ENCODE assay signal across 2 cellular contexts in the genomic region with DNA sequence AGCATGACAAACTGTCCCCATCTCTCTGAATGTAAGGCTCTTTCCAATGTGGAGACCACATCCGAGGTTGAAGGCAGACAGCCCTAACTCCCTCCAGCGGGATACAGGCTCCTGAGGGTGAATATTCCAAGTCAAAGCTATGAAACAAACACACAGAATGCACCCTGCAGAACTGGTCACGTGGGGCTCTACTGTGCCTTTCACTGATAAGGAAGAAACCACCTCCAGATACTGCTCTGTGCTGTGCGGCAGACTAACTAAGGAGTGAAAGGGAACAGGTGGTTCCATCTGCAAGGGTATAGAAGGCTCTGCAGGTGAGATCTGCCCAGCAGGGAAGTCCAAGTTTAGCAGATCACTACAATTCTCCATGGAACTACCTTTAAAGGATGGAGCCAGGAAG.
TF ChIP-seq lines count a peak whose summit lies in the region.

No MANE protein-coding gene starts in this region.

TF ChIP-seq in IMR-90, 13 proteins besides CTCF, POLR2A, EP300 and RAD21:
- TF ChIP-seq, protein P1, sequence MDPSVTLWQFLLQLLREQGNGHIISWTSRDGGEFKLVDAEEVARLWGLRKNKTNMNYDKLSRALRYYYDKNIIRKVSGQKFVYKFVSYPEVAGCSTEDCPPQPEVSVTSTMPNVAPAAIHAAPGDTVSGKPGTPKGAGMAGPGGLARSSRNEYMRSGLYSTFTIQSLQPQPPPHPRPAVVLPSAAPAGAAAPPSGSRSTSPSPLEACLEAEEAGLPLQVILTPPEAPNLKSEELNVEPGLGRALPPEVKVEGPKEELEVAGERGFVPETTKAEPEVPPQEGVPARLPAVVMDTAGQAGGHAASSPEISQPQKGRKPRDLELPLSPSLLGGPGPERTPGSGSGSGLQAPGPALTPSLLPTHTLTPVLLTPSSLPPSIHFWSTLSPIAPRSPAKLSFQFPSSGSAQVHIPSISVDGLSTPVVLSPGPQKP (IDR thresholded peaks at IDR 0.05; ENCODE audit: borderline replicate concordance, low read depth, low read length): no peak
- TF ChIP-seq MXI1 (IDR thresholded peaks at IDR 0.05; ENCODE audit: borderline replicate concordance, low read depth, low read length): no peak
- no peak for TF ChIP-seq MAFK (IDR thresholded peaks at IDR 0.05; ENCODE audit: low read depth, low read length)
- no peak for TF ChIP-seq SMC3 (IDR thresholded peaks at IDR 0.05; ENCODE audit: low read depth, low read length)
TF ChIP-seq in IMR-90: peak in this region for 0.

TF ChIP-seq in K562, 482 proteins besides CTCF, POLR2A, EP300 and RAD21:
- TF ChIP-seq, protein P2, sequence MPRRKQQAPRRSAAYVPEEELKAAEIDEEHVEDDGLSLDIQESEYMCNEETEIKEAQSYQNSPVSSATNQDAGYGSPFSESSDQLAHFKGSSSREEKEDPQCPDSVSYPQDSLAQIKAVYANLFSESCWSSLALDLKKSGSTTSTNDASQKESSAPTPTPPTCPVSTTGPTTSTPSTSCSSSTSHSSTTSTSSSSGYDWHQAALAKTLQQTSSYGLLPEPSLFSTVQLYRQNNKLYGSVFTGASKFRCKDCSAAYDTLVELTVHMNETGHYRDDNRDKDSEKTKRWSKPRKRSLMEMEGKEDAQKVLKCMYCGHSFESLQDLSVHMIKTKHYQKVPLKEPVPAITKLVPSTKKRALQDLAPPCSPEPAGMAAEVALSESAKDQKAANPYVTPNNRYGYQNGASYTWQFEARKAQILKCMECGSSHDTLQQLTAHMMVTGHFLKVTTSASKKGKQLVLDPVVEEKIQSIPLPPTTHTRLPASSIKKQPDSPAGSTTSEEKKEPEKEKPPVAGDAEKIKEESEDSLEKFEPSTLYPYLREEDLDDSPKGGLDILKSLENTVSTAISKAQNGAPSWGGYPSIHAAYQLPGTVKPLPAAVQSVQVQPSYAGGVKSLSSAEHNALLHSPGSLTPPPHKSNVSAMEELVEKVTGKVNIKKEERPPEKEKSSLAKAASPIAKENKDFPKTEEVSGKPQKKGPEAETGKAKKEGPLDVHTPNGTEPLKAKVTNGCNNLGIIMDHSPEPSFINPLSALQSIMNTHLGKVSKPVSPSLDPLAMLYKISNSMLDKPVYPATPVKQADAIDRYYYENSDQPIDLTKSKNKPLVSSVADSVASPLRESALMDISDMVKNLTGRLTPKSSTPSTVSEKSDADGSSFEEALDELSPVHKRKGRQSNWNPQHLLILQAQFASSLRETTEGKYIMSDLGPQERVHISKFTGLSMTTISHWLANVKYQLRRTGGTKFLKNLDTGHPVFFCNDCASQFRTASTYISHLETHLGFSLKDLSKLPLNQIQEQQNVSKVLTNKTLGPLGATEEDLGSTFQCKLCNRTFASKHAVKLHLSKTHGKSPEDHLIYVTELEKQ (CRISPR knock-in tag; IDR thresholded peaks at IDR 0.05): no peak
- TF ChIP-seq TAF7 (tag; IDR thresholded peaks at IDR 0.05) (no peak), TRIM24 (IDR thresholded peaks at IDR 0.05) (no peak), KAT7 (CRISPR knock-in tag; IDR thresholded peaks at IDR 0.05; ENCODE audit: borderline replicate concordance) (no peak), ZNF140 (CRISPR knock-in tag; IDR thresholded peaks at IDR 0.05) (no peak), BDP1 (IDR thresholded peaks at IDR 0.05; ENCODE audit: insufficient read depth, insufficient read length) (no peak), ZNF134 (CRISPR knock-in tag; conservative IDR thresholded peaks at IDR 0.05) (peak; percentile 95)
- TF ChIP-seq, protein P3, sequence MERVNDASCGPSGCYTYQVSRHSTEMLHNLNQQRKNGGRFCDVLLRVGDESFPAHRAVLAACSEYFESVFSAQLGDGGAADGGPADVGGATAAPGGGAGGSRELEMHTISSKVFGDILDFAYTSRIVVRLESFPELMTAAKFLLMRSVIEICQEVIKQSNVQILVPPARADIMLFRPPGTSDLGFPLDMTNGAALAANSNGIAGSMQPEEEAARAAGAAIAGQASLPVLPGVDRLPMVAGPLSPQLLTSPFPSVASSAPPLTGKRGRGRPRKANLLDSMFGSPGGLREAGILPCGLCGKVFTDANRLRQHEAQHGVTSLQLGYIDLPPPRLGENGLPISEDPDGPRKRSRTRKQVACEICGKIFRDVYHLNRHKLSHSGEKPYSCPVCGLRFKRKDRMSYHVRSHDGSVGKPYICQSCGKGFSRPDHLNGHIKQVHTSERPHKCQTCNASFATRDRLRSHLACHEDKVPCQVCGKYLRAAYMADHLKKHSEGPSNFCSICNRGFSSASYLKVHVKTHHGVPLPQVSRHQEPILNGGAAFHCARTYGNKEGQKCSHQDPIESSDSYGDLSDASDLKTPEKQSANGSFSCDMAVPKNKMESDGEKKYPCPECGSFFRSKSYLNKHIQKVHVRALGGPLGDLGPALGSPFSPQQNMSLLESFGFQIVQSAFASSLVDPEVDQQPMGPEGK (CRISPR knock-in tag; IDR thresholded peaks at IDR 0.05; ENCODE audit: borderline replicate concordance): no peak
- TF ChIP-seq, protein P4, sequence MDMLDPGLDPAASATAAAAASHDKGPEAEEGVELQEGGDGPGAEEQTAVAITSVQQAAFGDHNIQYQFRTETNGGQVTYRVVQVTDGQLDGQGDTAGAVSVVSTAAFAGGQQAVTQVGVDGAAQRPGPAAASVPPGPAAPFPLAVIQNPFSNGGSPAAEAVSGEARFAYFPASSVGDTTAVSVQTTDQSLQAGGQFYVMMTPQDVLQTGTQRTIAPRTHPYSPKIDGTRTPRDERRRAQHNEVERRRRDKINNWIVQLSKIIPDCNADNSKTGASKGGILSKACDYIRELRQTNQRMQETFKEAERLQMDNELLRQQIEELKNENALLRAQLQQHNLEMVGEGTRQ (CRISPR knock-in tag; IDR thresholded peaks at IDR 0.05): peak; percentile 73
- TF ChIP-seq, protein P5, sequence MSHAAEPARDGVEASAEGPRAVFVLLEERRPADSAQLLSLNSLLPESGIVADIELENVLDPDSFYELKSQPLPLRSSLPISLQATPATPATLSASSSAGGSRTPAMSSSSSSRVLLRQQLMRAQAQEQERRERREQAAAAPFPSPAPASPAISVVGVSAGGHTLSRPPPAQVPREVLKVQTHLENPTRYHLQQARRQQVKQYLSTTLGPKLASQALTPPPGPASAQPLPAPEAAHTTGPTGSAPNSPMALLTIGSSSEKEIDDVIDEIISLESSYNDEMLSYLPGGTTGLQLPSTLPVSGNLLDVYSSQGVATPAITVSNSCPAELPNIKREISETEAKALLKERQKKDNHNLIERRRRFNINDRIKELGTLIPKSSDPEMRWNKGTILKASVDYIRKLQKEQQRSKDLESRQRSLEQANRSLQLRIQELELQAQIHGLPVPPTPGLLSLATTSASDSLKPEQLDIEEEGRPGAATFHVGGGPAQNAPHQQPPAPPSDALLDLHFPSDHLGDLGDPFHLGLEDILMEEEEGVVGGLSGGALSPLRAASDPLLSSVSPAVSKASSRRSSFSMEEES (CRISPR knock-in tag; IDR thresholded peaks at IDR 0.05): peak; percentile 46
TF ChIP-seq in K562: peak in this region for 3.
